8 cellular contexts compared by ENCODE assay signal in genomic region chr15:82045892-82046667, GRCh38. TPM values are rescaled to one million over a fixed set of nuclear protein-coding genes. Genes with fewer than 3 reads are reported as not detected.
A peak's percentile ranks its signal among the peaks of the same experiment; 100 is the strongest.
DNase-seq lines count a peak whose midpoint lies in the region; ATAC-seq and TF ChIP-seq lines count a peak whose summit lies in the region.

Gene MEX3B (minus strand): TSS chr15:82046018. CDS start chr15:82045705, 313 bp downstream.

- H3K27me3 ChIP-seq in HCT116 (ENCODE audit: insufficient read depth, low read length), result no peaks in the 10 kb centered on the region
- peaks cover 10% of the 10 kb centered on the region for H3K27me3 ChIP-seq in MM.1S (replicated peaks; ENCODE audit: insufficient read depth, low read length)
- no peaks in the 10 kb centered on the region for H3K27me3 ChIP-seq in neural cell (ENCODE audit: insufficient read depth, low read depth, low read length)

- RAD21 ChIA-PET in HCT116 (lab: Charles Lee; ENCODE audit: low non-redundant PET in 1 of 2, low total read pairs in 2 of 2, uncharacterized antibody in 2 of 2, unreplicated experiment in 2 of 2), result interaction anchor here in 1 of 2 experiments (0.6 kb wide), 1 partner anchor 106 kb away, joined by 4 read pairs; no protein-coding TSS in a partner anchor

- H3K4me2 ChIP-seq in HCT116 (ENCODE audit: low read length) (peak within 1 kb of the TSS; percentile 98), MM.1S (ENCODE audit: low read depth, low read length) (peak within 1 kb of the TSS; percentile 88), neural cell (ENCODE audit: low read length) (peak within 1 kb of the TSS; percentile 35)

- peak within 1 kb of the TSS; percentile 61 to 71 for H3K4me3 ChIP-seq in HCT116 (replicated peaks in 1 of 2; ENCODE audit: low read depth in 1 of 2, low read length in 2 of 2)
- peak within 1 kb of the TSS; percentile 94 for H3K4me3 ChIP-seq in MM.1S (ENCODE audit: low read length)
- peak within 1 kb of the TSS; percentile 64 for H3K4me3 ChIP-seq in fibroblast of villous mesenchyme (ENCODE audit: low read depth, low read length)
- H3K4me3 ChIP-seq in neural cell (ENCODE audit: low read length), result peak within 1 kb of the TSS; percentile 98

- DNase-seq in EH (ENCODE audit: low read depth) (peak; percentile 99), HCT116 (ENCODE audit: low read depth, low spot score) (peak; percentile 86), MM.1S (peak; percentile 98), SIG-M5 (lab: John Stamatoyannopoulos, UW) (peak; percentile 73), activated gamma-delta T cell treated with Interleukin-2 at 50 U/mL for 16 hours (peak; percentile 82), fibroblast of villous mesenchyme (ENCODE audit: low read depth) (peak; percentile 98)

- H3K27ac Mint-ChIP-seq in stimulated activated naive CD8-positive, alpha-beta T cell treated with anti-CD3 and anti-CD28 coated beads, Interleukin-15, Interleukin-2, amounts not matched to agents 100 ng/mL and 50 ng/mL, for 24 hours, result peak within 1 kb of the TSS; percentile 80

- peaks cover 15% of the 10 kb centered on the region for H3K4me1 Mint-ChIP-seq in stimulated activated naive CD8-positive, alpha-beta T cell treated with anti-CD3 and anti-CD28 coated beads, Interleukin-15, Interleukin-2, amounts not matched to agents 100 ng/mL and 50 ng/mL, for 24 hours (ENCODE audit: low read depth)

- no peak for TF ChIP-seq POLR2A in HCT116 (IDR thresholded peaks at IDR 0.05; ENCODE audit: borderline replicate concordance, extremely low read depth, insufficient read depth, insufficient read length)

- H3K9me2 ChIP-seq in HCT116 (ENCODE audit: insufficient read depth) (no peaks in the 10 kb centered on the region), MM.1S (replicated peaks; ENCODE audit: insufficient read depth, low read length) (no peaks in the 10 kb centered on the region), neural cell (ENCODE audit: insufficient read depth, low read length) (no peaks in the 10 kb centered on the region)

- intact Hi-C loops in HCT116 (cut with micrococcal nuclease), result no loop called here

- H2AFZ ChIP-seq in HCT116 (ENCODE audit: low read depth, low read length, poor library complexity, severe bottlenecking) (peak within 1 kb of the TSS; percentile 78), MM.1S (ENCODE audit: low read length) (peak within 1 kb of the TSS; percentile 94), neural cell (ENCODE audit: low read depth, low read length) (peak within 1 kb of the TSS; percentile 54)

- H3K27ac ChIP-seq in HCT116 (ENCODE audit: low read depth, low read length) (peak within 1 kb of the TSS; percentile 80), MM.1S (ENCODE audit: low read length) (peak within 1 kb of the TSS; percentile 89), neural cell (ENCODE audit: low read length) (peak within 1 kb of the TSS; percentile 100)

- TF ChIP-seq RAD21 in HCT116 (IDR thresholded peaks at IDR 0.05; ENCODE audit: low read depth) (no peak), neural cell (conservative IDR thresholded peaks at IDR 0.05) (no peak)

- peaks cover 19% of the 10 kb centered on the region for H3K27me3 Mint-ChIP-seq in stimulated activated naive CD8-positive, alpha-beta T cell treated with anti-CD3 and anti-CD28 coated beads, Interleukin-15, Interleukin-2, amounts not matched to agents 100 ng/mL and 50 ng/mL, for 24 hours

- H3K9ac ChIP-seq in HCT116 (ENCODE audit: low read length) (peak within 1 kb of the TSS; percentile 43), MM.1S (ENCODE audit: low read length) (peak within 1 kb of the TSS; percentile 88), neural cell (ENCODE audit: low read length) (peak within 1 kb of the TSS; percentile 100)

- peak; percentile 82 for ATAC-seq in HCT116

- POLR2A ChIA-PET in HCT116 (lab: Charles Lee), result interaction anchor here (0.6 kb wide), 1 partner anchor 104 kb away, joined by 3 read pairs; no protein-coding TSS in a partner anchor

- H3F3A ChIP-seq in MM.1S (ENCODE audit: insufficient read depth, low read length) (peaks cover 17% of the 10 kb centered on the region), neural cell (ENCODE audit: insufficient read depth, low read length, poor library complexity, severe bottlenecking) (peaks cover 9% of the 10 kb centered on the region)

- peak within 1 kb of the TSS; percentile 84 for H3K4me3 Mint-ChIP-seq in stimulated activated naive CD8-positive, alpha-beta T cell treated with anti-CD3 and anti-CD28 coated beads, Interleukin-15, Interleukin-2, amounts not matched to agents 100 ng/mL and 50 ng/mL, for 24 hours

- peaks cover 3% of the 10 kb centered on the region for H3K36me3 Mint-ChIP-seq in stimulated activated naive CD8-positive, alpha-beta T cell treated with anti-CD3 and anti-CD28 coated beads, Interleukin-15, Interleukin-2, amounts not matched to agents 100 ng/mL and 50 ng/mL, for 24 hours (ENCODE audit: low read depth)

- H3K4me1 ChIP-seq in HCT116 (ENCODE audit: control insufficient read depth in 1 of 2, insufficient read depth in 2 of 2, low read length in 2 of 2) (peaks cover 7 to 21% of the 10 kb centered on the region in 2 experiments), MM.1S (ENCODE audit: low read length) (peaks cover 9% of the 10 kb centered on the region; the same call in 1 of the 2 replicates)

- H3K79me2 ChIP-seq in HCT116 (ENCODE audit: insufficient read depth, low read length), result no peaks in the 10 kb centered on the region
- peaks cover 31% of the 10 kb centered on the region for H3K79me2 ChIP-seq in MM.1S (ENCODE audit: low read length)
- H3K79me2 ChIP-seq in neural cell (replicated peaks; ENCODE audit: insufficient read depth, low read length), result peaks cover 46% of the 10 kb centered on the region

- TF ChIP-seq EP300 in neural cell (conservative IDR thresholded peaks at IDR 0.05; ENCODE audit: poor library complexity, severe bottlenecking), result no peak

- H3K36me3 ChIP-seq in HCT116 (ENCODE audit: control insufficient read depth in 1 of 2, insufficient read depth in 2 of 2, low read length in 2 of 2), result peaks cover 0 to 5% of the 10 kb centered on the region in 2 experiments; a peak in 2 of 4 replicates
- H3K36me3 ChIP-seq in MM.1S (replicated peaks; ENCODE audit: insufficient read depth, low read length), result no peaks in the 10 kb centered on the region; the same call in 1 of the 2 replicates
- H3K36me3 ChIP-seq in neural cell (ENCODE audit: insufficient read depth, low read length), result peaks cover 15% of the 10 kb centered on the region

- no peaks in the 10 kb centered on the region for H3K9me3 Mint-ChIP-seq in stimulated activated naive CD8-positive, alpha-beta T cell treated with anti-CD3 and anti-CD28 coated beads, Interleukin-15, Interleukin-2, amounts not matched to agents 100 ng/mL and 50 ng/mL, for 24 hours

- CTCF ChIA-PET in HCT116 (lab: Charles Lee), result interaction anchor here (0.6 to 2.1 kb wide), 6 partner anchors 33 to 801 kb away, joined by 3 to 6 read pairs (median 4); no protein-coding TSS in a partner anchor

- H3K9me3 ChIP-seq in HCT116 (ENCODE audit: control insufficient read depth in 1 of 2, insufficient read depth in 1 of 2, low read depth in 1 of 2, low read length in 2 of 2) (no peaks in the 10 kb centered on the region), MM.1S (replicated peaks; ENCODE audit: insufficient read depth, low read length) (no peaks in the 10 kb centered on the region), neural cell (ENCODE audit: low read length) (peaks cover 3% of the 10 kb centered on the region)

- TF ChIP-seq CTCF in HCT116 (IDR thresholded peaks at IDR 0.05 in 2 of 3, conservative IDR thresholded peaks at IDR 0.05 in 1 of 3; ENCODE audit: borderline replicate concordance in 1 of 3, insufficient read depth in 1 of 3, low read depth in 2 of 3, low read length in 2 of 3), result no peak
- no peak for TF ChIP-seq CTCF in MM.1S (IDR thresholded peaks at IDR 0.05; ENCODE audit: low read length)
- no peak for TF ChIP-seq CTCF in fibroblast of villous mesenchyme (IDR thresholded peaks at IDR 0.05; ENCODE audit: insufficient read depth, low read depth, low read length)
- TF ChIP-seq CTCF in neural cell (IDR thresholded peaks at IDR 0.05; ENCODE audit: poor library complexity, severe bottlenecking), result no peak

- no TSS peak for BruUV-seq in HCT116 (replicated peaks; lab: Mats Ljungman, UMichigan)

- H4K20me1 ChIP-seq in HCT116 (ENCODE audit: insufficient read depth), result no peaks in the 10 kb centered on the region
- H4K20me1 ChIP-seq in MM.1S (ENCODE audit: insufficient read depth, low read length), result no peaks in the 10 kb centered on the region
- peaks cover 29% of the 10 kb centered on the region for H4K20me1 ChIP-seq in neural cell (ENCODE audit: insufficient read depth)

TF ChIP-seq in HCT116, 20 proteins besides CTCF, POLR2A, EP300 and RAD21:
- TF ChIP-seq EGR1 (IDR thresholded peaks at IDR 0.05; ENCODE audit: low read depth), result peak; percentile 61; the same call in 1 of the 2 replicates
- no peak for TF ChIP-seq TCF7L2 (IDR thresholded peaks at IDR 0.05; ENCODE audit: borderline replicate concordance, extremely low read depth, insufficient read depth, insufficient read length)
- TF ChIP-seq EZH2phosphoT487 (IDR thresholded peaks at IDR 0.05; ENCODE audit: borderline replicate concordance), result no peak
- TF ChIP-seq SIN3A (IDR thresholded peaks at IDR 0.05; ENCODE audit: low read depth), result 0 out of 2 replicates have a peak, but pooled peaks have one; percentile 52

TF ChIP-seq in neural cell, 6 proteins besides CTCF, POLR2A, EP300 and RAD21:
- TF ChIP-seq EZH2 (IDR thresholded peaks at IDR 0.05; ENCODE audit: borderline replicate concordance, insufficient read depth, low read length, poor library complexity, severe bottlenecking) (no peak), TAF1 (IDR thresholded peaks at IDR 0.05; ENCODE audit: low read depth) (peak; percentile 89), POLR2AphosphoS5 (IDR thresholded peaks at IDR 0.05) (peak; percentile 84)

RNA-seq across cellular contexts. Expression of gene MEX3B, which starts in this region (rescaled TPM):
- total RNA-seq in HCT116 (2021; ENCODE audit: unreplicated experiment) (1.9 TPM), fibroblast of villous mesenchyme (3.9 and 6.4 TPM in 2 replicates)
- 0.41 and 0.61 TPM in 2 replicates for polyA plus RNA-seq in HCT116 (2012)
- 38.8 and 46.0 TPM in 2 replicates for polyA plus RNA-seq in neural cell
- polyA minus RNA-seq in neural cell, result 118 and 140 TPM in 2 replicates

Comparison
In these comparisons a context has a peak if more than half of its experiments do, and no peak if none do; other contexts are left out.
1. Peak in every context shown above with its lines: DNase-seq, ATAC-seq, H3K4me3 ChIP-seq and H3K27ac ChIP-seq.
2. H3K4me2 ChIP-seq: peak in every context shown above with its lines; median percentile 98 in HCT116; 88 in MM.1S; 35 in neural cell.
3. H3K9ac ChIP-seq: peak in every context shown above with its lines; median percentile 100 in neural cell; 88 in MM.1S; 43 in HCT116.